ENCODE assay signal across 9 cellular contexts in genomic region chr1:28172690-28173150, GRCh38. TPM values are rescaled to one million over a fixed set of nuclear protein-coding genes. Genes with fewer than 3 reads are reported as not detected.
DNase-seq lines count a peak whose midpoint lies in the region; ATAC-seq and TF ChIP-seq lines count a peak whose summit lies in the region.
"Had no signal": no experiment of that assay in that cellular context is flagged by ENCODE, and none has a peak within 500 bp of the region (broad histone marks: within the 10 kb centered on the region; RNA-seq: fewer than 3 reads in every experiment).

No MANE protein-coding gene starts in this region.

- H3K27me3 ChIP-seq in OCI-LY1 (ENCODE audit: insufficient read depth, low read length) (no peaks in the 10 kb centered on the region), skeletal muscle satellite cell (ENCODE audit: control insufficient read depth, insufficient read depth, low read length) (peaks cover 7% of the 10 kb centered on the region)

- intact Hi-C loops in dendritic cell treated with granulocyte-macrophage colony-stimulating factor and Interleukin-4, amounts not matched to agents 40 ng/mL and 50 ng/mL, for 4 days (cut with micrococcal nuclease): loop anchor here (5.0 to 10.0 kb wide), 4 partner anchors 35 to 308 kb away; partner anchors contain the start of genes ATP5IF1 and DNAJC8

- H3K9ac ChIP-seq in OCI-LY1 (ENCODE audit: low read length): peak overlapping the region; percentile 53
- no peak overlapping the region for H3K9ac ChIP-seq in skeletal muscle satellite cell (ENCODE audit: low read depth, low read length)

- no peaks in the 10 kb centered on the region for H3K27me3 Mint-ChIP-seq in dendritic cell treated with granulocyte-macrophage colony-stimulating factor and Interleukin-4, amounts not matched to agents 40 ng/mL and 50 ng/mL, for 4 days

- H3K9me3 Mint-ChIP-seq in dendritic cell treated with granulocyte-macrophage colony-stimulating factor and Interleukin-4, amounts not matched to agents 40 ng/mL and 50 ng/mL, for 4 days: no peaks in the 10 kb centered on the region

- H3K4me1 ChIP-seq in OCI-LY1 (ENCODE audit: insufficient read depth, low read length, severe bottlenecking): peaks cover 84% of the 10 kb centered on the region
- peaks cover 9% of the 10 kb centered on the region for H3K4me1 ChIP-seq in skeletal muscle satellite cell (ENCODE audit: control insufficient read depth, insufficient read depth, low read length)
- H3K4me1 ChIP-seq: A549 had no signal

- H4K20me1 ChIP-seq in OCI-LY1 (ENCODE audit: insufficient read depth, low read length): no peaks in the 10 kb centered on the region

- H3K4me2 ChIP-seq in OCI-LY1 (ENCODE audit: low read length): peak overlapping the region; percentile 61
- peak overlapping the region; percentile 31 for H3K4me2 ChIP-seq in skeletal muscle satellite cell (ENCODE audit: low read length)
- H3K4me2 ChIP-seq: A549 had no signal

- H3K79me2 ChIP-seq in OCI-LY1 (ENCODE audit: insufficient read depth, low read length): no peaks in the 10 kb centered on the region

- peak overlapping the region; percentile 97 for H3K27ac ChIP-seq in OCI-LY1 (ENCODE audit: low read depth, low read length, poor library complexity, severe bottlenecking)
- H3K27ac ChIP-seq: A549 had no signal

- no peaks in the 10 kb centered on the region for H3K9me2 ChIP-seq in OCI-LY1 (ENCODE audit: low read depth, low read length)

- ATAC-seq in activated CD4-positive, CD25-positive, alpha-beta regulatory T cell treated with anti-CD3 and anti-CD28 coated beads, Interleukin-2, amount 50 U/mL, for 24 hours: peak; percentile 21 to 33
- peak; percentile 76 for ATAC-seq in HG02798 (IDR thresholded peaks at IDR 0.05; ENCODE audit: poor library complexity, unreplicated experiment)
- ATAC-seq: A549 had no signal

- H3K36me3 Mint-ChIP-seq in dendritic cell treated with granulocyte-macrophage colony-stimulating factor and Interleukin-4, amounts not matched to agents 40 ng/mL and 50 ng/mL, for 4 days (ENCODE audit: low read depth): peaks cover 91% of the 10 kb centered on the region

- DNase-seq in activated CD4-positive, CD25-positive, alpha-beta regulatory T cell treated with anti-CD3 and anti-CD28 coated beads, Interleukin-2, amount 50 U/mL, for 72 hours: no peak
- no peak for DNase-seq in NCI-H2227 (lab: John Stamatoyannopoulos, UW; ENCODE audit: unreplicated experiment)
- no peak for DNase-seq in NCI-H82 treated with DMSO at 0.1 percent for 48 hours (lab: John Stamatoyannopoulos, UW; ENCODE audit: unreplicated experiment)

- H3K4me1 Mint-ChIP-seq in dendritic cell treated with granulocyte-macrophage colony-stimulating factor and Interleukin-4, amounts not matched to agents 40 ng/mL and 50 ng/mL, for 4 days (ENCODE audit: low read depth): peaks cover 77% of the 10 kb centered on the region

- H3K9me3 ChIP-seq in OCI-LY1 (ENCODE audit: low read length): no peaks in the 10 kb centered on the region
- H3K9me3 ChIP-seq in skeletal muscle satellite cell (replicated peaks; ENCODE audit: low read length): no peaks in the 10 kb centered on the region
- H3K9me3 ChIP-seq: A549 had no signal

- H3K36me3 ChIP-seq in OCI-LY1 (ENCODE audit: insufficient read depth, low read length) (no peaks in the 10 kb centered on the region), skeletal muscle satellite cell (ENCODE audit: insufficient read depth, low read length) (no peaks in the 10 kb centered on the region)

- peak overlapping the region; percentile 11 for H3K4me3 ChIP-seq in OCI-LY1 (ENCODE audit: low read depth, low read length, poor library complexity, severe bottlenecking)
- H3K4me3 ChIP-seq in skeletal muscle satellite cell (ENCODE audit: low read length): no peak overlapping the region
- H3K4me3 ChIP-seq: A549 had no signal

- no peak overlapping the region for H2AFZ ChIP-seq in OCI-LY1 (ENCODE audit: low read length)

- TF ChIP-seq CTCF in OCI-LY1 (IDR thresholded peaks at IDR 0.05; ENCODE audit: low read length): no peak

- peaks cover 4% of the 10 kb centered on the region for H3F3A ChIP-seq in OCI-LY1 (ENCODE audit: insufficient read depth, low read length)

- H3K4me3 Mint-ChIP-seq in dendritic cell treated with granulocyte-macrophage colony-stimulating factor and Interleukin-4, amounts not matched to agents 40 ng/mL and 50 ng/mL, for 4 days: peak overlapping the region; percentile 66

- peak overlapping the region; percentile 91 for H3K27ac Mint-ChIP-seq in dendritic cell treated with granulocyte-macrophage colony-stimulating factor and Interleukin-4, amounts not matched to agents 40 ng/mL and 50 ng/mL, for 4 days

RNA-seq across cellular contexts. Expression of gene PTAFR, which starts 3.8 kb away (rescaled TPM):
- total RNA-seq in skeletal muscle satellite cell (2012; rRNA removed): not detected in 2 replicates
